In the genomic region with DNA sequence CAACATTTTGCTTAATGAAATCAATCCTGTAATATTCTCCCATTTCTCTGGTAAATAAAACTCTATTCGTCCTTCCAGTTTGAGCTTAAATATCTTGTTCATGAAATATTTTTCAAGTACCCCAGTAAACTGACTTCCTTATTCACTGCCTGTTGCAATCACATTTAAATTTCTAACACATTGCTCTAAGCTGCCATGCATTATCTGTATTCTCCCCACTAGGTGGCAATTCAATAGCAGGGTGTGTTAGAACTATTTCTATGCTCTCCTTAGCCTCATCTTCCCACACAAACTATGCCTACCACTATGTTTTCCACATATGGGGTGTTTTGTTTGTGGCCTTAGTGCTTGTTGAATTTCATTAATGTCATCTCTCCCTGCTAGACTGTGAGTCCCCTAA, we compare ENCODE assay signal across 8 cellular contexts.
DNase-seq lines count a peak whose midpoint lies in the region; ATAC-seq and TF ChIP-seq lines count a peak whose summit lies in the region.

No MANE protein-coding gene starts in this region.

- TF ChIP-seq CTCF in OCI-LY7 (conservative IDR thresholded peaks at IDR 0.05; ENCODE audit: low read length) (peak; percentile 47), retinal pigment epithelial cell (conservative IDR thresholded peaks at IDR 0.05; ENCODE audit: low read depth, low read length) (peak; percentile 77), sigmoid colon (IDR thresholded peaks at IDR 0.05) (peak in 2 of 4 experiments; percentile 22 to 38)

- no peaks in the 10 kb centered on the region for H3K79me2 ChIP-seq in OCI-LY7 (ENCODE audit: insufficient read depth, low read depth, low read length)

- H3K27ac ChIP-seq in OCI-LY7 (ENCODE audit: low read depth, low read length, poor library complexity, severe bottlenecking) (no peak overlapping the region), sigmoid colon (no peak overlapping the region)

- no peak overlapping the region for H2AFZ ChIP-seq in OCI-LY7 (ENCODE audit: low read length)

- POLR2A ChIA-PET in OCI-LY7 (lab: Charles Lee) = interaction anchor here (0.6 kb wide), 1 partner anchor 69 kb away, joined by 3 read pairs; no protein-coding TSS in a partner anchor

- BruUV-seq in OCI-LY7 (replicated peaks; lab: Mats Ljungman, UMichigan) = no TSS peak

- H3K36me3 ChIP-seq in OCI-LY7 (ENCODE audit: insufficient read depth, low read length) (no peaks in the 10 kb centered on the region), sigmoid colon (no peaks in the 10 kb centered on the region)

- no peaks in the 10 kb centered on the region for H3K4me1 ChIP-seq in OCI-LY7 (ENCODE audit: insufficient read depth, low read length, poor library complexity, severe bottlenecking)
- no peaks in the 10 kb centered on the region for H3K4me1 ChIP-seq in sigmoid colon

- TF ChIP-seq POLR2A in sigmoid colon (IDR thresholded peaks at IDR 0.05) = no peak

- DNase-seq in CD1c-positive myeloid dendritic cell (ENCODE audit: extremely low spot score) (peak; percentile 63), OCI-LY7 (ENCODE audit: low spot score) (peak; percentile 2), fibroblast of the conjunctiva (ENCODE audit: low read depth) (peak; percentile 3), retinal pigment epithelial cell (ENCODE audit: low read depth) (peak; percentile 22), sigmoid colon (no peak)

- CTCF ChIA-PET in OCI-LY7 (lab: Charles Lee; ENCODE audit: unreplicated experiment) = no interaction called here

- 14 to 32% methylated on average over 1 of the region's 1 CpG for WGBS in sigmoid colon, 2 donors

- H3K27me3 ChIP-seq in sigmoid colon = no peaks in the 10 kb centered on the region

- H3K4me3 ChIP-seq in OCI-LY7 (ENCODE audit: low read depth, low read length, poor library complexity, severe bottlenecking) (no peak overlapping the region), retinal pigment epithelial cell (ENCODE audit: low read length) (no peak overlapping the region), sigmoid colon (no peak overlapping the region)

- H3K9me3 ChIP-seq in OCI-LY7 (ENCODE audit: low read length) (no peaks in the 10 kb centered on the region), sigmoid colon (no peaks in the 10 kb centered on the region)

- ATAC-seq in HG02623 (IDR thresholded peaks at IDR 0.05; ENCODE audit: unreplicated experiment) = peak; percentile 53
- no peak for ATAC-seq in HG02970 (IDR thresholded peaks at IDR 0.05; ENCODE audit: low FRiP score, unreplicated experiment)
- ATAC-seq in GM18867 (IDR thresholded peaks at IDR 0.05; ENCODE audit: unreplicated experiment) = no peak

- no peak overlapping the region for H3K4me2 ChIP-seq in OCI-LY7 (ENCODE audit: low read length)

- H3K9me2 ChIP-seq in OCI-LY7 (ENCODE audit: insufficient read depth, low read length) = no peaks in the 10 kb centered on the region

- TF ChIP-seq EP300 in sigmoid colon (IDR thresholded peaks at IDR 0.05) = no peak

- no peaks in the 10 kb centered on the region for H4K20me1 ChIP-seq in OCI-LY7 (ENCODE audit: insufficient read depth, low read length)

- intact Hi-C loops in OCI-LY7 (cut with micrococcal nuclease; ENCODE audit: unreplicated experiment) (no loop called here), sigmoid colon (cut with DNase I) (no loop called here)
